In the genomic region with DNA sequence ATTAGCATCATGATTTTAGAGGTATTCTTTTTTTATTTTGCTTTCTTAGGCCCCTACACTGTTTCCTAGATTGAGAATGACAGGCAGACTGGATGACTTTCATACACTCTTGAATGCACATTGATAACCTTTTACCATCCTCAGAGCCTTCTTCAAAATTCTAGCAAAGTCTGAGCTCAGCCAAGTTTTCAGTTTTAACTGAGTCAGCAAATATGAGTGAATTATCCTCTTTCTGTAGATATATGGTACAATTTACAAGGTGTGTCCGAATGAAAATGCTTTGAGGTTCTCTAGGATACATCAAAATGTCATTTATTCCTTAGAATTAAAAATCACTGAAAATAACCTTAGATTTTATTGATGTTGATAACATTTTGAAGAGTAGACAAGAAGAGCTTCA, we compare ENCODE assay signal across 7 cellular contexts.
"Had no signal": no experiment of that assay in that cellular context is flagged by ENCODE, and none has a peak within 500 bp of the region (broad histone marks: within the 10 kb centered on the region; RNA-seq: fewer than 3 reads in every experiment).

No MANE protein-coding gene starts in this region.

- H3K27ac ChIP-seq: HL-60 had no signal

- DNase-seq: H7, HFFc6, KG1 had no signal

- H2AFZ ChIP-seq: GM23338 had no signal

- H3K9me3 ChIP-seq: HAP-1 had no signal

- H3K4me1 ChIP-seq: HAP-1 had no signal

- H3K36me3 ChIP-seq: HAP-1 had no signal

- H3K4me3 ChIP-seq: GM23338, HAP-1 had no signal

- H3K4me2 ChIP-seq: GM23338 had no signal

- ATAC-seq: GM23338, HCT116 had no signal
